In genomic region chr11:67277231-67277961, GRCh38 we compare ENCODE assay signal across 8 cellular contexts.
DNase-seq lines count a peak whose midpoint lies in the region; ATAC-seq lines count a peak whose summit lies in the region.

No MANE protein-coding gene starts in this region.

- H3K36me3 Mint-ChIP-seq in T-helper 1 cell treated with Interleukin-12 subunit alpha and Interleukin-12 subunit beta and Interleukin-4 antibody, amounts not matched to agents 30 μg/mL and 1 μg/mL, for 36 hours (ENCODE audit: low read depth), result peaks cover 35% of the 10 kb centered on the region

- no peaks in the 10 kb centered on the region for H3K27me3 Mint-ChIP-seq in T-helper 1 cell treated with Interleukin-12 subunit alpha and Interleukin-12 subunit beta and Interleukin-4 antibody, amounts not matched to agents 30 μg/mL and 1 μg/mL, for 36 hours (ENCODE audit: low read depth)

- H3K27ac Mint-ChIP-seq in T-helper 1 cell treated with Interleukin-12 subunit alpha and Interleukin-12 subunit beta and Interleukin-4 antibody, amounts not matched to agents 30 μg/mL and 1 μg/mL, for 36 hours, result peak overlapping the region; percentile 90

- peak; percentile 48 for ATAC-seq in GM21526 (IDR thresholded peaks at IDR 0.05; ENCODE audit: low FRiP score, unreplicated experiment)

- H3K9me3 Mint-ChIP-seq in T-helper 1 cell treated with Interleukin-12 subunit alpha and Interleukin-12 subunit beta and Interleukin-4 antibody, amounts not matched to agents 30 μg/mL and 1 μg/mL, for 36 hours, result no peaks in the 10 kb centered on the region

- H3K4me1 Mint-ChIP-seq in T-helper 1 cell treated with Interleukin-12 subunit alpha and Interleukin-12 subunit beta and Interleukin-4 antibody, amounts not matched to agents 30 μg/mL and 1 μg/mL, for 36 hours (ENCODE audit: low read depth), result peaks cover 48% of the 10 kb centered on the region

- DNase-seq in DMS153 treated with DMSO at 0.1 percent for 48 hours (lab: John Stamatoyannopoulos, UW; ENCODE audit: unreplicated experiment) (peak; percentile 89), KG1 (lab: John Stamatoyannopoulos, UW) (peak; percentile 99), amniotic epithelial cell (ENCODE audit: low read depth) (peak; percentile 42), iPS DF 19.7 (ENCODE audit: low read depth, low spot score) (peak; percentile 50), RKO (ENCODE audit: low spot score) (no peak)
- peak; percentile 82 to 84 for DNase-seq in stimulated activated CD4-positive, alpha-beta T cell treated with anti-CD3 and anti-CD28 coated beads, Interleukin-15, amount 100 ng/mL, for 48 hours (ENCODE audit: low read depth in 2 of 2)

- H3K4me3 Mint-ChIP-seq in T-helper 1 cell treated with Interleukin-12 subunit alpha and Interleukin-12 subunit beta and Interleukin-4 antibody, amounts not matched to agents 30 μg/mL and 1 μg/mL, for 36 hours, result peak overlapping the region; percentile 64
